ENCODE assay signal across 8 cellular contexts in the genomic region with DNA sequence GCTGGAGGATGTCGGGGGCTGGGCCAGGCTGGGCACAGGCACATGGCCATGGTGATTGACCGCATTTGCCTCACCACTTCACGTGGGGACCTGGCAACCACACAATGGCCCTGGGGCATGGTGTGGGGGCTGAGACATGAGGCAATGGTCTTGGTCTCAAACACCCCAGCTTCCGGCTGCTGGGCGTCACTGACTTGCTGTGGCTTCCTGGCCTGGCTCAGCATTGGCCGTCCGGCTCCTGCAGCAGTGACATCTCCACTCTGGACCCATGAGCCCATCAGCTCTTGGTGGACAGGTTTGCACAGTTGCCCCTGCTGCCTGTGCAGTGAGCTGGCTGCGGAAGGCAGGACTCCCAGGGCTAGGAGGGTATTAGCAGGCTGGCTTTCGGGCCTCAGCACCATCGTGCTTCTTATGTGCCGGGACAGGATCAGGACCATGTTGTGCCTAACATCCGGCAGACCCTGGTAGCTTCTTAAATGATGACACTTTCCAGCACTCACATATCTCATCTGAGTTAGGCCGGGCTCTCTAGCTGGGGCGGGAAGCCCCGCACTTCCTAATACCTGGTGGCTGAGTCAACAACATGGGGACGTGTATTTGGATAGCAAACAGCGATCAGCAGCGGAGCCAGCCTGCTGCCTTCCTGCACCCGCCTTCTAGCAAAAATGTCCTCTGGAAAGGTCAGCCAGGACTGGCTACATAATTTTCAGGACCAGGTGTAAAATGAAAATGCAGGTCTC. TPM values are rescaled to one million over a fixed set of nuclear protein-coding genes. Genes with fewer than 3 reads are reported as not detected.
DNase-seq lines count a peak whose midpoint lies in the region; TF ChIP-seq lines count a peak whose summit lies in the region.

No MANE protein-coding gene starts in this region.

- no peak overlapping the region for H3K4me3 ChIP-seq in fibroblast of mammary gland (ENCODE audit: control insufficient read depth, low read depth, low read length)

- peak overlapping the region; percentile 87 for H3K27ac Mint-ChIP-seq in osteocyte (ENCODE audit: unreplicated experiment)

- DNase-seq in NCI-H2196 (lab: John Stamatoyannopoulos, UW; ENCODE audit: unreplicated experiment) (peak; percentile 1), NCI-H2196 treated with DMSO at 0.1 percent for 48 hours (lab: John Stamatoyannopoulos, UW; ENCODE audit: unreplicated experiment) (no peak), SKM-1 treated with dmso at 0.1 percent for 144 hours (lab: John Stamatoyannopoulos, UW; ENCODE audit: unreplicated experiment) (peak; percentile 84), fibroblast of mammary gland (ENCODE audit: low read depth) (peak; percentile 38), osteocyte (ENCODE audit: extremely low spot score, unreplicated experiment) (no peak), RPMI8226 (no peak), DMS 273 treated with DMSO at 0.1 percent for 48 hours (lab: John Stamatoyannopoulos, UW) (no peak), T1000 (lab: John Stamatoyannopoulos, UW) (no peak)

- no peaks in the 10 kb centered on the region for H3K27me3 Mint-ChIP-seq in osteocyte (ENCODE audit: unreplicated experiment)

- H3K9me3 Mint-ChIP-seq in osteocyte (ENCODE audit: unreplicated experiment), result no peaks in the 10 kb centered on the region

- no peak for TF ChIP-seq CTCF in fibroblast of mammary gland (conservative IDR thresholded peaks at IDR 0.05; ENCODE audit: control insufficient read depth, insufficient read depth, low read depth, low read length)
- TF ChIP-seq CTCF in osteocyte (IDR thresholded peaks at IDR 0.05), result no peak

- no peak overlapping the region for H3K4me3 Mint-ChIP-seq in osteocyte (ENCODE audit: unreplicated experiment)

- peaks cover 71% of the 10 kb centered on the region for H3K4me1 Mint-ChIP-seq in osteocyte (ENCODE audit: unreplicated experiment)

- no peaks in the 10 kb centered on the region for H3K36me3 Mint-ChIP-seq in osteocyte (ENCODE audit: unreplicated experiment)

RNA-seq across cellular contexts. Expression of a gene that starts 34.1 kb away (rescaled TPM):
- 16.3 and 24.2 TPM in 2 replicates for total RNA-seq in osteocyte

Comparison
In these comparisons a context has a peak if more than half of its experiments do, and no peak if none do; other contexts are left out.
1. DNase-seq: peak in NCI-H2196 (single experiment), SKM-1 treated with dmso at 0.1 percent for 144 hours (single experiment) and fibroblast of mammary gland (single experiment); none in NCI-H2196 treated with DMSO at 0.1 percent for 48 hours (single experiment), osteocyte (single experiment), RPMI8226 (single experiment), DMS 273 treated with DMSO at 0.1 percent for 48 hours (single experiment) and T1000 (single experiment).